Comparison of ENCODE assay signal across 22 cellular contexts in genomic region chrX:129760981-129761380, GRCh38. TPM values are rescaled to one million over a fixed set of nuclear protein-coding genes. Genes with fewer than 3 reads are reported as not detected.
"Had no signal": no experiment of that assay in that cellular context is flagged by ENCODE, and none has a peak within 500 bp of the region (broad histone marks: within the 10 kb centered on the region; RNA-seq: fewer than 3 reads in every experiment).

No MANE protein-coding gene starts in this region.

- H3K27me3 Mint-ChIP-seq: activated CD4-positive, alpha-beta T cell treated with anti-CD3 and anti-CD28 coated beads, Interleukin-2, amount 10 ng/mL, durations not matched to agents 7 days and 5 days; activated naive CD4-positive, alpha-beta T cell treated with anti-CD3 and anti-CD28 coated beads, Interleukin-2, amount 10 ng/mL, durations not matched to agents 7 days and 5 days; activated naive CD8-positive, alpha-beta T cell treated with anti-CD3 and anti-CD28 coated beads, Interleukin-2, amount 50 U/mL, for 24 hours; brain; naive thymus-derived CD8-positive, alpha-beta T cell had no signal

- H3K36me3 Mint-ChIP-seq: brain; naive thymus-derived CD8-positive, alpha-beta T cell; T-cell had no signal

- ATAC-seq: activated naive CD8-positive, alpha-beta T cell treated with anti-CD3 and anti-CD28 coated beads, Interleukin-2, amount 50 U/mL, for 24 hours; naive thymus-derived CD8-positive, alpha-beta T cell; T-cell had no signal

- H3K27ac ChIP-seq: colonic mucosa, sigmoid colon had no signal

- H3K27me3 ChIP-seq: colonic mucosa, sigmoid colon had no signal

- H3K36me3 ChIP-seq: colonic mucosa, lower lobe of right lung, sigmoid colon had no signal

- H3K9me3 ChIP-seq: colonic mucosa, lower lobe of right lung, sigmoid colon had no signal

- H3K4me1 Mint-ChIP-seq: brain had no signal

- H3K4me1 ChIP-seq: colonic mucosa, sigmoid colon had no signal

- H3K27ac Mint-ChIP-seq: brain had no signal

- H3K4me3 Mint-ChIP-seq: activated CD4-positive, alpha-beta T cell treated with anti-CD3 and anti-CD28 coated beads, Interleukin-2, amount 10 ng/mL, durations not matched to agents 7 days and 5 days; activated naive CD4-positive, alpha-beta T cell treated with anti-CD3 and anti-CD28 coated beads, Interleukin-2, amount 10 ng/mL, durations not matched to agents 7 days and 5 days; activated naive CD8-positive, alpha-beta T cell treated with anti-CD3 and anti-CD28 coated beads, Interleukin-2, amount 50 U/mL, for 24 hours; brain had no signal

- H3K9me3 Mint-ChIP-seq: activated naive CD4-positive, alpha-beta T cell treated with anti-CD3 and anti-CD28 coated beads, Interleukin-2, amount 10 ng/mL, durations not matched to agents 7 days and 5 days; activated naive CD8-positive, alpha-beta T cell treated with anti-CD3 and anti-CD28 coated beads, Interleukin-2, amount 50 U/mL, for 24 hours; activated T-helper 2 cell treated with anti-CD3 and anti-CD28 coated beads, Interferon-gamma antibody, Interleukin-2, Interleukin-4, amounts not matched to agents 10 μg/mL and 5 μg/mL and 100 μg/mL, durations not matched to agents 14 hours and 24 hours and 36 hours; naive thymus-derived CD8-positive, alpha-beta T cell; T-cell had no signal

- H3K4me3 ChIP-seq: colonic mucosa, lower lobe of right lung, sigmoid colon had no signal

- DNase-seq: activated CD4-positive, alpha-beta T cell treated with anti-CD3 and anti-CD28 coated beads, Interleukin-2, amount 10 ng/mL, durations not matched to agents 7 days and 5 days; activated CD4-positive, CD25-positive, alpha-beta regulatory T cell; activated naive CD4-positive, alpha-beta T cell treated with anti-CD3 and anti-CD28 coated beads, Interleukin-2, amount 10 ng/mL, durations not matched to agents 7 days and 5 days; activated naive CD8-positive, alpha-beta T cell treated with anti-CD3 and anti-CD28 coated beads, Interleukin-2, amount 50 U/mL, for 24 hours; anterior cingulate cortex; caudate nucleus; colonic mucosa; erythroblast; foreskin melanocyte; glutamatergic neuron; hippocampal formation; islet precursor cell; lower lobe of right lung; naive thymus-derived CD8-positive, alpha-beta T cell; nucleus accumbens; sigmoid colon; stimulated activated naive CD4-positive, alpha-beta T cell; T-cell; T-helper 9 cell had no signal

RNA-seq across cellular contexts. Expression of gene SASH3, which starts 18.8 kb away (rescaled TPM):
- total RNA-seq: renal cortical epithelial cell had no signal

RNA-seq across cellular contexts. Expression of gene XPNPEP2, which starts 22.2 kb away (rescaled TPM):
- total RNA-seq: naive thymus-derived CD8-positive, alpha-beta T cell; renal cortical epithelial cell had no signal
